Comparison of ENCODE assay signal across 15 cellular contexts in genomic region chr12:2246358-2246757, GRCh38.
"Had no signal": no experiment of that assay in that cellular context is flagged by ENCODE, and none has a peak within 500 bp of the region (broad histone marks: within the 10 kb centered on the region; RNA-seq: fewer than 3 reads in every experiment).

No MANE protein-coding gene starts in this region.

- ATAC-seq: activated T-cell treated with anti-CD3 and anti-CD28 coated beads, Interleukin-2, amount 50 U/mL, for 72 hours; naive thymus-derived CD8-positive, alpha-beta T cell had no signal

- H3K4me1 ChIP-seq: testis had no signal

- H3K36me3 ChIP-seq: ascending aorta, stomach, upper lobe of left lung had no signal

- H3K9me3 Mint-ChIP-seq: activated T-cell treated with anti-CD3 and anti-CD28 coated beads, Interleukin-2, amount 50 U/mL, for 72 hours; central memory CD8-positive, alpha-beta T cell; naive thymus-derived CD8-positive, alpha-beta T cell had no signal

- H3K36me3 Mint-ChIP-seq: naive thymus-derived CD8-positive, alpha-beta T cell had no signal

- H3K27ac ChIP-seq: ascending aorta, coronary artery, skin epidermis, testis, upper lobe of left lung had no signal

- H3K4me1 Mint-ChIP-seq: central memory CD8-positive, alpha-beta T cell had no signal

- H3K4me3 Mint-ChIP-seq: activated T-cell treated with anti-CD3 and anti-CD28 coated beads, Interleukin-2, amount 50 U/mL, for 72 hours; central memory CD8-positive, alpha-beta T cell; naive thymus-derived CD8-positive, alpha-beta T cell had no signal

- H3K9me3 ChIP-seq: ascending aorta, stomach, testis, upper lobe of left lung had no signal

- H3K4me3 ChIP-seq: ascending aorta, coronary artery, skin epidermis, stomach, testis, upper lobe of left lung had no signal

- H3K27ac Mint-ChIP-seq: activated T-cell treated with anti-CD3 and anti-CD28 coated beads, Interleukin-2, amount 50 U/mL, for 72 hours; naive thymus-derived CD8-positive, alpha-beta T cell had no signal

- DNase-seq: activated CD4-positive, alpha-beta T cell treated with anti-CD3 and anti-CD28 coated beads, Interleukin-2, amount 50 U/mL, for 4 hours; activated effector memory CD4-positive, alpha-beta T cell treated with anti-CD3 and anti-CD28 coated beads, Interleukin-2, amount 50 U/mL, for 16 hours; activated naive CD4-positive, alpha-beta T cell treated with anti-CD3 and anti-CD28 coated beads, Interleukin-2, amount 50 U/mL, for 16 hours; activated T-cell treated with anti-CD3 and anti-CD28 coated beads, Interleukin-2, amount 50 U/mL, for 72 hours; erythroblast; mesendoderm; naive thymus-derived CD8-positive, alpha-beta T cell; stimulated activated CD4-positive, alpha-beta T cell treated with anti-CD3 and anti-CD28 coated beads, Interleukin-4, amount 100 ng/mL, for 1 hour; stomach; testis; upper lobe of left lung had no signal

- H3K27me3 ChIP-seq: ascending aorta, stomach, testis, upper lobe of left lung had no signal
